In genomic region chr7:139681463-139681755, GRCh38 we compare ENCODE assay signal across 10 cellular contexts.
DNase-seq lines count a peak whose midpoint lies in the region; ATAC-seq and TF ChIP-seq lines count a peak whose summit lies in the region.
"Had no signal": no experiment of that assay in that cellular context is flagged by ENCODE, and none has a peak within 500 bp of the region (broad histone marks: within the 10 kb centered on the region; RNA-seq: fewer than 3 reads in every experiment).

No MANE protein-coding gene starts in this region.

- peak overlapping the region in 2 of 8 donors; percentile 51 to 82 for H3K27ac Mint-ChIP-seq in CD8-positive, alpha-beta memory T cell
- peak overlapping the region; percentile 98 for H3K27ac Mint-ChIP-seq in chondrocyte (ENCODE audit: unreplicated experiment)
- H3K27ac Mint-ChIP-seq in nephron: peak overlapping the region; percentile 87 to 97 (median 88)
- no peak overlapping the region for H3K27ac Mint-ChIP-seq in glutamatergic neuron (ENCODE audit: unreplicated experiment)

- H3K4me1 ChIP-seq in CD8-positive, alpha-beta memory T cell (ENCODE audit: insufficient read depth, low read length): peaks cover 23% of the 10 kb centered on the region
- peaks cover 12% of the 10 kb centered on the region for H3K4me1 ChIP-seq in A673 (ENCODE audit: insufficient read depth, low read length, poor library complexity, severe bottlenecking)

- peaks cover under 1 to 6% (median 5%) of the 10 kb centered on the region in 3 donors for H3K36me3 Mint-ChIP-seq in CD8-positive, alpha-beta memory T cell
- H3K36me3 Mint-ChIP-seq in chondrocyte (ENCODE audit: low read depth): peaks cover 13% of the 10 kb centered on the region
- peaks cover 72% of the 10 kb centered on the region for H3K36me3 Mint-ChIP-seq in nephron (ENCODE audit: low read depth)
- peaks cover 15% of the 10 kb centered on the region for H3K36me3 Mint-ChIP-seq in glutamatergic neuron (ENCODE audit: unreplicated experiment)

- CTCF ChIA-PET in CD8-positive, alpha-beta memory T cell (lab: Charles Lee): interaction anchor here (1.4 kb wide), 1 partner anchor 36 kb away, joined by 5 read pairs; no protein-coding TSS in a partner anchor
- CTCF ChIA-PET in A673 (lab: Charles Lee): no interaction called here

- peak overlapping the region in 6 of 7 donors; percentile 13 to 71 (median 36) for H3K4me3 Mint-ChIP-seq in CD8-positive, alpha-beta memory T cell
- H3K4me3 Mint-ChIP-seq in chondrocyte (ENCODE audit: unreplicated experiment) (no peak overlapping the region), nephron (no peak overlapping the region), glutamatergic neuron (ENCODE audit: unreplicated experiment) (no peak overlapping the region)

- no peaks in the 10 kb centered on the region for H3K36me3 ChIP-seq in CD8-positive, alpha-beta memory T cell (ENCODE audit: insufficient read depth, low read length)
- H3K36me3 ChIP-seq in A673 (ENCODE audit: insufficient read depth, low read length, poor library complexity, severe bottlenecking): no peaks in the 10 kb centered on the region

- H3K27me3 ChIP-seq in CD8-positive, alpha-beta memory T cell (ENCODE audit: insufficient read depth, low read length, poor library complexity, severe bottlenecking): no peaks in the 10 kb centered on the region
- H3K27me3 ChIP-seq in A673 (replicated peaks; ENCODE audit: insufficient read depth, low read depth, low read length, poor library complexity): no peaks in the 10 kb centered on the region

- H3K27ac ChIP-seq in CD8-positive, alpha-beta memory T cell (ENCODE audit: low read depth, low read length): no peak overlapping the region
- H3K27ac ChIP-seq in A673 (ENCODE audit: low read depth, low read length, poor library complexity, severe bottlenecking): no peak overlapping the region

- peaks cover 0 to 4% (median under 1%) of the 10 kb centered on the region in 5 donors for H3K9me3 Mint-ChIP-seq in CD8-positive, alpha-beta memory T cell
- H3K9me3 Mint-ChIP-seq in chondrocyte (ENCODE audit: low read depth): peaks cover 9% of the 10 kb centered on the region
- H3K9me3 Mint-ChIP-seq in nephron: peaks cover 12% of the 10 kb centered on the region
- H3K9me3 Mint-ChIP-seq in glutamatergic neuron (ENCODE audit: unreplicated experiment): peaks cover 5% of the 10 kb centered on the region

- H3K4me1 Mint-ChIP-seq in CD8-positive, alpha-beta memory T cell: peaks cover 24 to 43% (median 42%) of the 10 kb centered on the region in 3 donors
- H3K4me1 Mint-ChIP-seq in chondrocyte (ENCODE audit: low read depth): peaks cover 67% of the 10 kb centered on the region
- peaks cover 44% of the 10 kb centered on the region for H3K4me1 Mint-ChIP-seq in nephron
- no peaks in the 10 kb centered on the region for H3K4me1 Mint-ChIP-seq in glutamatergic neuron (ENCODE audit: low read depth, unreplicated experiment)

- H3K9me3 ChIP-seq in CD8-positive, alpha-beta memory T cell (ENCODE audit: low read length): no peaks in the 10 kb centered on the region
- H3K9me3 ChIP-seq in A673 (ENCODE audit: low read depth, low read length, poor library complexity, severe bottlenecking): peaks cover 6% of the 10 kb centered on the region

- POLR2A ChIA-PET in CD8-positive, alpha-beta memory T cell (lab: Charles Lee): interaction anchor here (0.5 kb wide), 1 partner anchor 581 kb away, joined by 9 read pairs; no protein-coding TSS in a partner anchor
- POLR2A ChIA-PET in A673 (lab: Charles Lee; ENCODE audit: low non-redundant PET): no interaction called here

- ATAC-seq in GM21447 (IDR thresholded peaks at IDR 0.05; ENCODE audit: unreplicated experiment): no peak

- intact Hi-C loops in A673 (cut with micrococcal nuclease; ENCODE audit: unreplicated experiment): no loop called here

- H3K27me3 Mint-ChIP-seq in CD8-positive, alpha-beta memory T cell: no peaks in the 10 kb centered on the region
- H3K27me3 Mint-ChIP-seq in chondrocyte (ENCODE audit: low read depth): no peaks in the 10 kb centered on the region
- no peaks in the 10 kb centered on the region for H3K27me3 Mint-ChIP-seq in nephron (ENCODE audit: low read depth)
- peaks cover 2% of the 10 kb centered on the region for H3K27me3 Mint-ChIP-seq in glutamatergic neuron (ENCODE audit: unreplicated experiment)
- H3K27me3 Mint-ChIP-seq: naive thymus-derived CD8-positive, alpha-beta T cell had no signal

- no TSS peak for BruUV-seq in A673 (replicated peaks; lab: Mats Ljungman, UMichigan)

- DNase-seq in CD8-positive, alpha-beta memory T cell: no peak
- DNase-seq in NCI-H345 treated with DMSO at 0.1 percent for 48 hours (lab: John Stamatoyannopoulos, UW; ENCODE audit: unreplicated experiment) (peak; percentile 76), chondrocyte (ENCODE audit: low spot score) (no peak), A673 (ENCODE audit: low spot score) (no peak), glutamatergic neuron (no peak), NCI-H1048 (lab: John Stamatoyannopoulos, UW) (no peak)
- DNase-seq: NCI-H446 had no signal

- TF ChIP-seq CTCF in chondrocyte (IDR thresholded peaks at IDR 0.05) (no peak), nephron (IDR thresholded peaks at IDR 0.05; ENCODE audit: unreplicated experiment in 3 of 3) (no peak), A673 (conservative IDR thresholded peaks at IDR 0.05; ENCODE audit: low read depth, low read length) (no peak), glutamatergic neuron (IDR thresholded peaks at IDR 0.05; ENCODE audit: partially characterized antibody, unreplicated experiment) (no peak)

- H3K4me3 ChIP-seq in CD8-positive, alpha-beta memory T cell (ENCODE audit: low read length): no peak overlapping the region
- no peak overlapping the region for H3K4me3 ChIP-seq in A673 (ENCODE audit: low read depth, low read length, poor library complexity, severe bottlenecking)

Comparison
In these comparisons a context has a peak if more than half of its experiments do, and no peak if none do; other contexts are left out.
1. H3K4me3 Mint-ChIP-seq: peak in CD8-positive, alpha-beta memory T cell (6 of 7); none in chondrocyte (single experiment), nephron (0 of 3) and glutamatergic neuron (single experiment).